ENCODE assay signal across 15 cellular contexts in genomic region chr3:68090571-68090970, GRCh38.
"Had no signal": no experiment of that assay in that cellular context is flagged by ENCODE, and none has a peak within 500 bp of the region (broad histone marks: within the 10 kb centered on the region; RNA-seq: fewer than 3 reads in every experiment).

No MANE protein-coding gene starts in this region.

- H3K9me3 Mint-ChIP-seq: mesothelial cell of epicardium, WTC11 had no signal

- H3K27ac ChIP-seq: epithelial cell of prostate, gastrocnemius medialis, spleen, upper lobe of right lung had no signal

- H3K4me1 Mint-ChIP-seq: WTC11 had no signal

- H3K9ac ChIP-seq: SK-N-SH had no signal

- DNase-seq: activated CD8-positive, alpha-beta memory T cell treated with anti-CD3 and anti-CD28 coated beads, Interleukin-2, amount 10 ng/mL, durations not matched to agents 7 days and 5 days; activated T-cell treated with anti-CD3 and anti-CD28 coated beads, Interleukin-2, amount 50 U/mL, for 48 hours; caudate nucleus; effector memory CD4-positive, alpha-beta T cell; gastrocnemius medialis; kidney; right cardiac atrium; SK-N-SH; spleen; stimulated activated CD4-positive, alpha-beta T cell treated with anti-CD3 and anti-CD28 coated beads, Interleukin-2, amount 100 ng/mL, for 24 hours; stimulated activated naive CD4-positive, alpha-beta T cell; upper lobe of right lung had no signal

- ATAC-seq: activated CD8-positive, alpha-beta memory T cell treated with anti-CD3 and anti-CD28 coated beads, Interleukin-2, amount 10 ng/mL, durations not matched to agents 7 days and 5 days; gastrocnemius medialis; right cardiac atrium; upper lobe of right lung; WTC11 had no signal

- H3K9me2 ChIP-seq: SK-N-SH had no signal

- H3K9me3 ChIP-seq: gastrocnemius medialis, SK-N-SH, spleen, upper lobe of right lung had no signal

- H3K4me2 ChIP-seq: SK-N-SH had no signal

- H3K27me3 ChIP-seq: gastrocnemius medialis, spleen, upper lobe of right lung had no signal

- H3K36me3 ChIP-seq: gastrocnemius medialis, spleen, upper lobe of right lung had no signal

- H3K27ac Mint-ChIP-seq: activated CD8-positive, alpha-beta memory T cell treated with anti-CD3 and anti-CD28 coated beads, Interleukin-2, amount 10 ng/mL, durations not matched to agents 7 days and 5 days; WTC11 had no signal

- H3K4me3 Mint-ChIP-seq: activated CD8-positive, alpha-beta memory T cell treated with anti-CD3 and anti-CD28 coated beads, Interleukin-2, amount 10 ng/mL, durations not matched to agents 7 days and 5 days; mesothelial cell of epicardium; WTC11 had no signal

- H3K4me1 ChIP-seq: upper lobe of right lung had no signal

- H3K36me3 Mint-ChIP-seq: activated CD8-positive, alpha-beta memory T cell treated with anti-CD3 and anti-CD28 coated beads, Interleukin-2, amount 10 ng/mL, durations not matched to agents 7 days and 5 days; mesothelial cell of epicardium; WTC11 had no signal

- H3K4me3 ChIP-seq: gastrocnemius medialis, spleen, upper lobe of right lung had no signal

- H3K27me3 Mint-ChIP-seq: activated CD8-positive, alpha-beta memory T cell treated with anti-CD3 and anti-CD28 coated beads, Interleukin-2, amount 10 ng/mL, durations not matched to agents 7 days and 5 days had no signal
